Comparison of ENCODE assay signal across 8 cellular contexts in genomic region chr5:133611357-133612020, GRCh38. TPM values are rescaled to one million over a fixed set of nuclear protein-coding genes. Genes with fewer than 3 reads are reported as not detected.
A peak's percentile ranks its signal among the peaks of the same experiment; 100 is the strongest.
DNase-seq lines count a peak whose midpoint lies in the region; ATAC-seq and TF ChIP-seq lines count a peak whose summit lies in the region.

No MANE protein-coding gene starts in this region.

- ATAC-seq in effector memory CD8-positive, alpha-beta T cell (replicated peaks) = peak; percentile 21
- ATAC-seq in HG02678 (IDR thresholded peaks at IDR 0.05; ENCODE audit: unreplicated experiment) = no peak
- ATAC-seq in HG02571 (IDR thresholded peaks at IDR 0.05; ENCODE audit: unreplicated experiment) = no peak
- no peak for ATAC-seq in HG03139 (IDR thresholded peaks at IDR 0.05; ENCODE audit: unreplicated experiment)

- no peaks in the 10 kb centered on the region for H4K20me1 ChIP-seq in KMS-11 (ENCODE audit: insufficient read depth)

- H3K36me3 ChIP-seq in KMS-11 (ENCODE audit: insufficient read depth) (no peaks in the 10 kb centered on the region), neuron (ENCODE audit: insufficient read depth, low read length) (no peaks in the 10 kb centered on the region)

- peak overlapping the region; percentile 63; the same call in 1 of the 2 replicates for H3K4me2 ChIP-seq in KMS-11

- CTCF ChIA-PET in Calu3 (lab: Charles Lee) = interaction anchor here (0.7 to 1.1 kb wide), 3 partner anchors 52 to 188 kb away, joined by 3 to 8 read pairs (median 3); no protein-coding TSS in a partner anchor

- peaks cover 13% of the 10 kb centered on the region for H3K36me3 Mint-ChIP-seq in Calu3 (ENCODE audit: insufficient read depth, unreplicated experiment)
- peaks cover 3% of the 10 kb centered on the region for H3K36me3 Mint-ChIP-seq in effector memory CD8-positive, alpha-beta T cell (ENCODE audit: insufficient read depth)

- no peak overlapping the region for H3K27ac ChIP-seq in KMS-11

- H2AFZ ChIP-seq in KMS-11 (ENCODE audit: low read depth) = peak overlapping the region; percentile 75
- peak overlapping the region; percentile 18 for H2AFZ ChIP-seq in neuron (ENCODE audit: low read depth, low read length)

- H3K79me2 ChIP-seq in KMS-11 (ENCODE audit: insufficient read depth, low read depth) = no peaks in the 10 kb centered on the region

- H3K9ac ChIP-seq in KMS-11 = peak overlapping the region; percentile 27; the same call in 1 of the 2 replicates

- H3K4me1 Mint-ChIP-seq in Calu3 (ENCODE audit: low read depth, unreplicated experiment) = no peaks in the 10 kb centered on the region
- peaks cover 6% of the 10 kb centered on the region in 2 donors for H3K4me1 Mint-ChIP-seq in effector memory CD8-positive, alpha-beta T cell (ENCODE audit: low read depth in 2 of 2)

- no peaks in the 10 kb centered on the region for H3K9me3 Mint-ChIP-seq in Calu3 (ENCODE audit: low read depth, unreplicated experiment)
- H3K9me3 Mint-ChIP-seq in effector memory CD8-positive, alpha-beta T cell = no peaks in the 10 kb centered on the region

- peaks cover 89% of the 10 kb centered on the region for H3K27me3 Mint-ChIP-seq in Calu3 (ENCODE audit: unreplicated experiment)
- peaks cover 67 to 75% of the 10 kb centered on the region in 2 donors for H3K27me3 Mint-ChIP-seq in effector memory CD8-positive, alpha-beta T cell

- H3K27me3 ChIP-seq in KMS-11 (ENCODE audit: insufficient read depth, low read depth) (no peaks in the 10 kb centered on the region), neuron (ENCODE audit: insufficient read depth, low read length) (peaks cover 61% of the 10 kb centered on the region)

- peak overlapping the region; percentile 46 for H3K4me3 Mint-ChIP-seq in Calu3 (ENCODE audit: low read depth, unreplicated experiment)
- H3K4me3 Mint-ChIP-seq in effector memory CD8-positive, alpha-beta T cell = peak overlapping the region; percentile 61 to 72

- H3K4me1 ChIP-seq in KMS-11 (ENCODE audit: low read depth, poor library complexity, severe bottlenecking) (no peaks in the 10 kb centered on the region), neuron (ENCODE audit: insufficient read depth, low read length) (peaks cover 12% of the 10 kb centered on the region)

- no peak overlapping the region for H3K27ac Mint-ChIP-seq in Calu3 (ENCODE audit: unreplicated experiment)
- no peak overlapping the region for H3K27ac Mint-ChIP-seq in effector memory CD8-positive, alpha-beta T cell

- no peak for DNase-seq in Calu3
- DNase-seq in effector memory CD8-positive, alpha-beta T cell = no peak
- no peak for DNase-seq in kidney tubule cell (ENCODE audit: low spot score)

- no TSS peak for BruUV-seq in Calu3 (replicated peaks; lab: Mats Ljungman, UMichigan)

- intact Hi-C loops in Calu3 (cut with micrococcal nuclease; ENCODE audit: unreplicated experiment) = no loop called here

- H3K9me3 ChIP-seq in neuron (ENCODE audit: low read length) = no peaks in the 10 kb centered on the region

- H3K4me3 ChIP-seq in KMS-11 (IDR thresholded peaks at IDR 0.05; ENCODE audit: insufficient read depth, low read depth, low read length) (no peak overlapping the region), neuron (ENCODE audit: low read length) (peak overlapping the region; percentile 22)

- TF ChIP-seq CTCF in Calu3 (IDR thresholded peaks at IDR 0.05; ENCODE audit: unreplicated experiment) = no peak
- TF ChIP-seq CTCF in KMS-11 (conservative IDR thresholded peaks at IDR 0.05; ENCODE audit: low read depth, low read length) = no peak

RNA-seq across cellular contexts. Expression of gene FSTL4, which starts 0.9 kb away (rescaled TPM):
- 0.71 TPM in 1 of 2 replicates, not detected in the other for total RNA-seq in Calu3 (2022)
